In genomic region chr9:87435189-87435880, GRCh38 we compare ENCODE assay signal across 14 cellular contexts.
DNase-seq lines count a peak whose midpoint lies in the region; ATAC-seq and TF ChIP-seq lines count a peak whose summit lies in the region.
"Had no signal": no experiment of that assay in that cellular context is flagged by ENCODE, and none has a peak within 500 bp of the region (broad histone marks: within the 10 kb centered on the region; RNA-seq: fewer than 3 reads in every experiment).

No MANE protein-coding gene starts in this region.

- peak overlapping the region in 1 of 3 experiments; percentile 41; a peak in 1 of 7 replicates for H3K27ac Mint-ChIP-seq in H9
- H3K27ac Mint-ChIP-seq in brain, result peak overlapping the region in 3 of 5 experiments; percentile 1 to 22 (median 13)
- H3K27ac Mint-ChIP-seq: CD8-positive, alpha-beta T cell had no signal

- H3K36me3 Mint-ChIP-seq in H9 (ENCODE audit: insufficient read depth in 1 of 3, low read depth in 3 of 3), result peaks cover 0 to 2% (median 0%) of the 10 kb centered on the region in 3 experiments; a peak in 1 of 7 replicates
- H3K36me3 Mint-ChIP-seq in brain, result no peaks in the 10 kb centered on the region
- H3K36me3 Mint-ChIP-seq: CD14-positive monocyte; CD8-positive, alpha-beta T cell had no signal

- H4K91ac ChIP-seq in H9 (ENCODE audit: insufficient read length, low read depth, low read length), result no peak overlapping the region

- H3K9me3 Mint-ChIP-seq in H9 (no peaks in the 10 kb centered on the region), brain (peaks cover 0 to 5% (median 0%) of the 10 kb centered on the region in 5 experiments)
- H3K9me3 Mint-ChIP-seq: CD8-positive, alpha-beta T cell had no signal

- no peaks in the 10 kb centered on the region for H3K23me2 ChIP-seq in H9 (ENCODE audit: insufficient read length, low read depth, low read length, poor library complexity, severe bottlenecking)

- H3K79me1 ChIP-seq in H9 (ENCODE audit: insufficient read depth, low read depth, low read length, poor library complexity, severe bottlenecking), result no peaks in the 10 kb centered on the region
- no peaks in the 10 kb centered on the region for H3K79me1 ChIP-seq in mesendoderm (ENCODE audit: low read length)

- H3K9me3 ChIP-seq in H9 (ENCODE audit: control insufficient read depth, low read depth, low read length), result no peaks in the 10 kb centered on the region

- H3K4me3 ChIP-seq in mesendoderm (ENCODE audit: low read length), result no peak overlapping the region

- H3K79me2 ChIP-seq in H9 (ENCODE audit: insufficient read depth, low read length), result no peaks in the 10 kb centered on the region
- no peaks in the 10 kb centered on the region for H3K79me2 ChIP-seq in mesendoderm (ENCODE audit: control insufficient read depth, insufficient read depth, low read length)

- no peak overlapping the region for H2AFZ ChIP-seq in H9 (ENCODE audit: low read length)

- H4K5ac ChIP-seq in H9 (ENCODE audit: insufficient read length, low read depth, low read length) (no peak overlapping the region), mesendoderm (ENCODE audit: low read length) (no peak overlapping the region)

- H2BK120ac ChIP-seq in H9 (ENCODE audit: low read depth, low read length, poor library complexity, severe bottlenecking) (no peak overlapping the region), mesendoderm (ENCODE audit: low read depth, low read length) (no peak overlapping the region)

- TF ChIP-seq CTCF in H9 (conservative IDR thresholded peaks at IDR 0.05), result no peak
- TF ChIP-seq CTCF in brain (conservative IDR thresholded peaks at IDR 0.05), result no peak

- H3K4me2 ChIP-seq in H9 (ENCODE audit: insufficient read depth, insufficient read length, low read length) (peak overlapping the region; percentile 4), mesendoderm (ENCODE audit: low read length) (no peak overlapping the region)

- H3K14ac ChIP-seq in H9 (ENCODE audit: insufficient read depth, low read length), result no peak overlapping the region

- no peak overlapping the region for H3K4ac ChIP-seq in H9 (ENCODE audit: low read depth, low read length)
- no peak overlapping the region for H3K4ac ChIP-seq in mesendoderm (ENCODE audit: low read depth, low read length)

- H3K56ac ChIP-seq in H9 (ENCODE audit: insufficient read length, low read depth, low read length), result no peak overlapping the region
- no peak overlapping the region for H3K56ac ChIP-seq in mesendoderm (ENCODE audit: low read length)

- H3T11ph ChIP-seq in H9 (ENCODE audit: low read length), result no peak overlapping the region

- peaks cover 8% of the 10 kb centered on the region for H3K4me1 ChIP-seq in H9 (ENCODE audit: insufficient read depth, low read length)
- H3K4me1 ChIP-seq in mesendoderm (ENCODE audit: control insufficient read depth, low read depth, low read length), result peaks cover 6% of the 10 kb centered on the region

- no peak overlapping the region for H4K8ac ChIP-seq in H9 (replicated peaks; ENCODE audit: insufficient read length, low read depth, low read length)
- no peak overlapping the region for H4K8ac ChIP-seq in mesendoderm (ENCODE audit: low read depth, low read length)

- H4K20me1 ChIP-seq in H9 (ENCODE audit: control insufficient read depth, insufficient read depth, insufficient read length), result no peaks in the 10 kb centered on the region

- no peaks in the 10 kb centered on the region for H3K36me3 ChIP-seq in mesendoderm (ENCODE audit: control insufficient read depth, insufficient read depth, low read length)

- H3K4me1 Mint-ChIP-seq in H9 (peaks cover 19 to 34% of the 10 kb centered on the region in 2 experiments), brain (peaks cover 22% of the 10 kb centered on the region)

- WGBS in H9 (ENCODE audit: extremely low coverage, insufficient read length, low lambda C conversion rate), result no CpG with 5 or more reads among the region's 6 CpGs
- no CpG with 5 or more reads among the region's 6 CpGs for WGBS in mesendoderm (ENCODE audit: extremely low coverage, insufficient coverage, low lambda C conversion rate)

- no peak overlapping the region for H3K27ac ChIP-seq in H9 (ENCODE audit: insufficient read length, low read depth, low read length)
- H3K27ac ChIP-seq in mesendoderm (ENCODE audit: low read depth, low read length), result no peak overlapping the region

- H2BK5ac ChIP-seq in H9 (ENCODE audit: insufficient read length, low read length) (no peak overlapping the region), mesendoderm (ENCODE audit: low read length) (no peak overlapping the region)

- no peak overlapping the region for H2AK5ac ChIP-seq in H9 (ENCODE audit: insufficient read length, low read length)
- H2AK5ac ChIP-seq in mesendoderm (ENCODE audit: low read length), result no peak overlapping the region

- H3K23ac ChIP-seq in H9 (ENCODE audit: insufficient read length, low read depth, low read length) (no peak overlapping the region), mesendoderm (ENCODE audit: low read length) (no peak overlapping the region)

- no peak overlapping the region for H2BK12ac ChIP-seq in H9 (ENCODE audit: insufficient read length, low read depth, low read length)

- no peak for ATAC-seq in HG02973 (IDR thresholded peaks at IDR 0.05; ENCODE audit: unreplicated experiment)
- ATAC-seq: CD8-positive, alpha-beta T cell; HCT116; HepG2 had no signal

- peak; percentile 63 for DNase-seq in ELF-1 (ENCODE audit: low read depth, low spot score)
- DNase-seq in H9, result no peak
- peak; percentile 66 for DNase-seq in mesendoderm
- no peak for DNase-seq in mucosa of gallbladder (ENCODE audit: low spot score)
- DNase-seq in NCI-H2196 treated with DMSO at 0.1 percent for 48 hours (lab: John Stamatoyannopoulos, UW; ENCODE audit: unreplicated experiment), result no peak
- DNase-seq: CD8-positive, alpha-beta T cell; COR-L47; DMS53; GOT3 had no signal

- H3K4me3 Mint-ChIP-seq in H9 (no peak overlapping the region), brain (no peak overlapping the region)
- H3K4me3 Mint-ChIP-seq: CD14-positive monocyte; CD8-positive, alpha-beta T cell had no signal

- no peak overlapping the region for H3K18ac ChIP-seq in H9 (ENCODE audit: insufficient read length, low read depth, low read length)
- peak overlapping the region; percentile 89 for H3K18ac ChIP-seq in mesendoderm (ENCODE audit: low read length)

- H3K27me3 ChIP-seq in H9 (ENCODE audit: insufficient read depth, low read length), result no peaks in the 10 kb centered on the region; the same call in 1 of the 2 replicates
- H3K27me3 ChIP-seq in mesendoderm (ENCODE audit: insufficient read depth, low read length, poor library complexity), result no peaks in the 10 kb centered on the region

- H2BK20ac ChIP-seq in H9 (ENCODE audit: low read depth, low read length, poor library complexity, severe bottlenecking), result no peak overlapping the region

- H2BK15ac ChIP-seq in H9 (ENCODE audit: low read depth, low read length) (no peak overlapping the region), mesendoderm (replicated peaks; ENCODE audit: low read depth) (peak overlapping the region; percentile 12)

- H3K27me3 Mint-ChIP-seq in H9 (ENCODE audit: low read depth), result peaks cover 6% of the 10 kb centered on the region
- H3K27me3 Mint-ChIP-seq in brain, result peaks cover 4% of the 10 kb centered on the region

- H3K9ac ChIP-seq in H9 (ENCODE audit: extremely low read depth, insufficient read length, low read length) (no peak overlapping the region), mesendoderm (ENCODE audit: low read length) (no peak overlapping the region)

Comparison
In these comparisons a context has a peak if more than half of its experiments do, and no peak if none do; other contexts are left out.
1. DNase-seq: peak in ELF-1 (single experiment) and mesendoderm (single experiment); none in H9 (single experiment), mucosa of gallbladder (single experiment) and NCI-H2196 treated with DMSO at 0.1 percent for 48 hours (single experiment).